14 cellular contexts compared by ENCODE assay signal in the genomic region with DNA sequence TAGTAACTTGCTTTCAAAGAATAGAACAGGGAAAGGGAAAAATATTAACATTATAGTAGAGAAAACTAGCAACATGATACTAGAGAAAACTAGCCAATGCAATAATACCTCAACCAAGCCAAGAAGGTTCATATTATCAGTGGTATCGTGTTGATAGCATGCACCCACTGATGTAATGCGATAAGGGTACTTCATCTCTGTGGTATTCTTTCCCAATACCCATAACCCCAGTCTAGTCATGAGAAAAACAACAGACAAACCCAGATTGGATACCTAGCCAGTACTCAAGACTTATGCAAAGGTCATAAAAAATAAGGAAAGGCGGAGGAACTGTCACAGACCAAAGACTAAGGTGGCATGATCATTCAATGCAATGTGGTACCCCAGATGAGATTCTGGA. TPM values are rescaled to one million over a fixed set of nuclear protein-coding genes. Genes with fewer than 3 reads are reported as not detected.
DNase-seq lines count a peak whose midpoint lies in the region; ATAC-seq lines count a peak whose summit lies in the region.
"Had no signal": no experiment of that assay in that cellular context is flagged by ENCODE, and none has a peak within 500 bp of the region (broad histone marks: within the 10 kb centered on the region; RNA-seq: fewer than 3 reads in every experiment).

No MANE protein-coding gene starts in this region.

- no peak for DNase-seq in T-helper 17 cell
- DNase-seq in iris pigment epithelial cell (ENCODE audit: low read depth): peak; percentile 75
- DNase-seq in stimulated activated effector memory CD8-positive, alpha-beta T cell treated with anti-CD3 and anti-CD28 coated beads, Interleukin-12 subunit alpha, Interleukin-12 subunit beta, amount 100 ng/mL, for 72 hours (ENCODE audit: low spot score in 2 of 2): no peak
- no peak for DNase-seq in activated T-cell treated with anti-CD3 and anti-CD28 coated beads, Interleukin-2, amount 50 U/mL, for 48 hours
- no peak for DNase-seq in effector memory CD4-positive, alpha-beta T cell
- DNase-seq in DMS114 treated with DMSO at 0.1 percent for 48 hours (lab: John Stamatoyannopoulos, UW; ENCODE audit: unreplicated experiment): no peak
- DNase-seq: Caco-2; CD8-positive, alpha-beta memory T cell; DMS53; GF-D8 had no signal

- H3K36me3 Mint-ChIP-seq in T-helper 17 cell (ENCODE audit: low read depth): peaks cover 5% of the 10 kb centered on the region
- H3K36me3 Mint-ChIP-seq in stimulated activated effector memory CD8-positive, alpha-beta T cell treated with anti-CD3 and anti-CD28 coated beads, Interleukin-12 subunit alpha, Interleukin-12 subunit beta, amount 100 ng/mL, for 72 hours: peaks cover 29% of the 10 kb centered on the region

- H3K36me3 ChIP-seq in effector memory CD4-positive, alpha-beta T cell (ENCODE audit: control insufficient read depth, insufficient read depth, low read length): peaks cover 21% of the 10 kb centered on the region
- H3K36me3 ChIP-seq: HAP-1 had no signal

- H3K4me3 ChIP-seq in effector memory CD4-positive, alpha-beta T cell (ENCODE audit: insufficient read depth, low read depth, low read length, poor library complexity, severe bottlenecking): no peak overlapping the region
- H3K4me3 ChIP-seq: A549, HAP-1 had no signal

- H3K27me3 ChIP-seq in effector memory CD4-positive, alpha-beta T cell (replicated peaks; ENCODE audit: control insufficient read depth, insufficient read depth, low read length, poor library complexity, severe bottlenecking): no peaks in the 10 kb centered on the region

- no peak overlapping the region for H3K4me3 Mint-ChIP-seq in T-helper 17 cell
- H3K4me3 Mint-ChIP-seq in stimulated activated effector memory CD8-positive, alpha-beta T cell treated with anti-CD3 and anti-CD28 coated beads, Interleukin-12 subunit alpha, Interleukin-12 subunit beta, amount 100 ng/mL, for 72 hours: no peak overlapping the region
- H3K4me3 Mint-ChIP-seq: CD14-positive monocyte; CD8-positive, alpha-beta memory T cell had no signal

- peaks cover 3% of the 10 kb centered on the region for H3K4me1 Mint-ChIP-seq in T-helper 17 cell
- H3K4me1 Mint-ChIP-seq in stimulated activated effector memory CD8-positive, alpha-beta T cell treated with anti-CD3 and anti-CD28 coated beads, Interleukin-12 subunit alpha, Interleukin-12 subunit beta, amount 100 ng/mL, for 72 hours: peaks cover 7% of the 10 kb centered on the region
- H3K4me1 Mint-ChIP-seq: CD14-positive monocyte had no signal

- H3K27ac Mint-ChIP-seq in T-helper 17 cell: peak overlapping the region; percentile 12
- peak overlapping the region; percentile 61 for H3K27ac Mint-ChIP-seq in stimulated activated effector memory CD8-positive, alpha-beta T cell treated with anti-CD3 and anti-CD28 coated beads, Interleukin-12 subunit alpha, Interleukin-12 subunit beta, amount 100 ng/mL, for 72 hours

- peaks cover 3% of the 10 kb centered on the region for H3K9me3 Mint-ChIP-seq in stimulated activated effector memory CD8-positive, alpha-beta T cell treated with anti-CD3 and anti-CD28 coated beads, Interleukin-12 subunit alpha, Interleukin-12 subunit beta, amount 100 ng/mL, for 72 hours

- H3K27me3 Mint-ChIP-seq in T-helper 17 cell: no peaks in the 10 kb centered on the region
- H3K27me3 Mint-ChIP-seq: CD8-positive, alpha-beta memory T cell had no signal

- H3K27ac ChIP-seq in effector memory CD4-positive, alpha-beta T cell (ENCODE audit: insufficient read depth, low read length, poor library complexity, severe bottlenecking): no peak overlapping the region
- H3K27ac ChIP-seq: A549 had no signal

- H3K9me3 ChIP-seq in T-helper 17 cell (ENCODE audit: control insufficient read depth, low read length, poor library complexity, severe bottlenecking): no peaks in the 10 kb centered on the region
- no peaks in the 10 kb centered on the region for H3K9me3 ChIP-seq in effector memory CD4-positive, alpha-beta T cell (ENCODE audit: control insufficient read depth, low read length)
- H3K9me3 ChIP-seq: A549, Caco-2, HAP-1 had no signal

- no peaks in the 10 kb centered on the region for H3K4me1 ChIP-seq in effector memory CD4-positive, alpha-beta T cell (ENCODE audit: control insufficient read depth, insufficient read depth, low read length, poor library complexity, severe bottlenecking)
- H3K4me1 ChIP-seq: Caco-2 had no signal

- ATAC-seq in T-helper 17 cell: no peak
- no peak for ATAC-seq in stimulated activated effector memory CD8-positive, alpha-beta T cell treated with anti-CD3 and anti-CD28 coated beads, Interleukin-12 subunit alpha, Interleukin-12 subunit beta, amount 100 ng/mL, for 72 hours
- ATAC-seq: A549, HepG2 had no signal

RNA-seq across cellular contexts. Expression of gene BLOC1S5, which starts 21.0 kb away (rescaled TPM):
- total RNA-seq in T-helper 17 cell: 10 to 100 TPM; 10.8 to 11.7 TPM

RNA-seq across cellular contexts. Expression of gene EEF1E1, which starts 59.1 kb away (rescaled TPM):
- 10 to 100 TPM; 11.7 to 15.5 TPM for total RNA-seq in T-helper 17 cell
